9 cellular contexts compared by ENCODE assay signal in genomic region chr16:84970447-84971127, GRCh38. TPM values are rescaled to one million over a fixed set of nuclear protein-coding genes. Genes with fewer than 3 reads are reported as not detected.
DNase-seq lines count a peak whose midpoint lies in the region; ATAC-seq, FAIRE-seq and TF ChIP-seq lines count a peak whose summit lies in the region.
"Had no signal": no experiment of that assay in that cellular context is flagged by ENCODE, and none has a peak within 500 bp of the region (broad histone marks: within the 10 kb centered on the region; RNA-seq: fewer than 3 reads in every experiment).

No MANE protein-coding gene starts in this region.

- TF ChIP-seq POLR2A in transverse colon (IDR thresholded peaks at IDR 0.05) = no peak

- in situ Hi-C loops in transverse colon (cut with MboI; ENCODE audit: low pct_ligation_motif_present in 1 of 4, low pct_unique_long_range_greater_than_20kb in 1 of 4, low sequenced_read_pairs in 3 of 4) = loop anchor here in 3 of 4 donors (5.0 to 10.0 kb wide), 2 partner anchors 213 to 216 kb away; no protein-coding TSS in a partner anchor

- no peak overlapping the region for H3K27ac ChIP-seq in pancreas
- H3K27ac ChIP-seq in transverse colon = no peak overlapping the region

- peak; percentile 70 to 89 (median 88) for ATAC-seq in pancreas

- H3K27me3 ChIP-seq in pancreas (no peaks in the 10 kb centered on the region), transverse colon (no peaks in the 10 kb centered on the region)

- H3K9me3 ChIP-seq in pancreas = no peaks in the 10 kb centered on the region
- H3K9me3 ChIP-seq in transverse colon = no peaks in the 10 kb centered on the region

- H3K4me1 ChIP-seq in pancreas (peaks cover 0 to 4% (median 0%) of the 10 kb centered on the region in 3 donors), transverse colon (peaks cover 0 to 10% (median 7%) of the 10 kb centered on the region in 4 donors)

- 11% methylated on average over 18 of the region's 18 CpGs for WGBS in pancreas, 2 donors
- WGBS in transverse colon (ENCODE audit: low coverage in 1 of 2), 2 donors = 25% methylated on average over 16 of the region's 18 CpGs; no CpG with 5 or more reads in 1 of the 2 donors

- FAIRE-seq in pancreas (lab: Jason Lieb, UNC) = no peak
- FAIRE-seq: G401.6 had no signal

- DNase-seq in SIG-M5 treated with dmso at 0.1 percent for 504 hours (lab: John Stamatoyannopoulos, UW; ENCODE audit: unreplicated experiment) (peak; percentile 73), SIG-M5 (lab: John Stamatoyannopoulos, UW) (no peak), LNCaP clone FGC (ENCODE audit: low read depth) (peak; percentile 48), SK-N-DZ (ENCODE audit: low spot score) (peak; percentile 79), globus pallidus (ENCODE audit: low spot score) (peak; percentile 71), pancreas (peak; percentile 61 to 91 (median 80)), transverse colon (peak; percentile 82)
- DNase-seq in activated naive CD4-positive, alpha-beta T cell (lab: John Stamatoyannopoulos, UW) = peak; percentile 37 to 73 (median 56)

- intact Hi-C loops in pancreas (cut with DNase I) (no loop called here), transverse colon (cut with DNase I; ENCODE audit: low total_unique reads) (loop anchor here (5.0 kb wide), 1 partner anchor 218 kb away; no protein-coding TSS in a partner anchor)

- H3K4me3 ChIP-seq in LNCaP clone FGC (ENCODE audit: low read depth, low read length) (no peak overlapping the region), pancreas (no peak overlapping the region), transverse colon (no peak overlapping the region)

- H3K36me3 ChIP-seq in pancreas = peaks cover 0 to 12% (median 0%) of the 10 kb centered on the region in 3 donors
- peaks cover 0 to 11% (median under 1%) of the 10 kb centered on the region in 4 donors for H3K36me3 ChIP-seq in transverse colon

- no peak for TF ChIP-seq EP300 in transverse colon (IDR thresholded peaks at IDR 0.05; ENCODE audit: low read depth)

- TF ChIP-seq CTCF in LNCaP clone FGC (IDR thresholded peaks at IDR 0.05; ENCODE audit: control insufficient read depth, extremely low read depth, insufficient read depth) = peak; percentile 87
- peak; percentile 88 to 95 (median 92) for TF ChIP-seq CTCF in pancreas (IDR thresholded peaks at IDR 0.05)
- peak; percentile 95 to 98 (median 96) for TF ChIP-seq CTCF in transverse colon (IDR thresholded peaks at IDR 0.05)

RNA-seq across cellular contexts. Expression of gene ZDHHC7, which starts 40.7 kb away (rescaled TPM):
- polyA plus RNA-seq in SK-N-DZ (2014; cell fraction: cytosol; rRNA removed) = 39.0 and 53.6 TPM in 2 replicates
- polyA plus RNA-seq in SK-N-DZ (2014; cell fraction: nucleus; rRNA removed) = 35.6 and 39.4 TPM in 2 replicates
- total RNA-seq in pancreas = 10 to 100 TPM; 10.7 to 28.8 (median 15.6) TPM
- 10 to 100 TPM; 17.8 to 22.7 TPM for polyA plus RNA-seq in pancreas
- total RNA-seq in transverse colon = 100 to 1,000 TPM; 100 to 940 (median 120) TPM

RNA-seq across cellular contexts. Expression of gene KIAA0513, which starts 57.0 kb away (rescaled TPM):
- polyA plus RNA-seq in SK-N-DZ (2014; cell fraction: cytosol; rRNA removed) = 2.2 and 2.8 TPM in 2 replicates
- polyA plus RNA-seq in SK-N-DZ (2014; cell fraction: nucleus; rRNA removed) = 0.80 and 1.2 TPM in 2 replicates
- total RNA-seq in pancreas = 10 to 100 TPM; 11.3 to 22.1 (median 17.0) TPM
- 1 to 10 TPM; 3.5 to 7.7 TPM for polyA plus RNA-seq in pancreas
- 10 to 100 TPM; 18.5 to 41.3 (median 34.5) TPM for total RNA-seq in transverse colon
